ENCODE assay signal across 9 cellular contexts in the genomic region with DNA sequence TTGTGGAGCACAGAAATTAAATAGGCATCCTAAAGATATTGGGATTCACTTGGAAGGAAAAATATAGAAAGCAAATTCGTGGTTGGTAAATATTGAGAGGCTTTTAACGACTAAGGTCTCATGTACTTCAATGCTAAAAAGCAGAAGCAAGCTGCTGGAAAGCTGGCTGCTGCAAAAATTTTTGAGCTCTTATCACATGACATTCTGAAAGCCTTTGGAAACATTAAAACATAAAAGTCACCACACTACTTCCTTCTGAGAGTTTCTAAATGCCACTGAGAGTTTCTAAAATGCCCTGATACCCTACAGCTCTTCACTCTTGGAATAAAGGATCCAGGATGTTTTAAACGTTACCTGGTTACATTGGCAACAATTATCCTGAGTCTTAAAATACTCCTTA. TPM values are rescaled to one million over a fixed set of nuclear protein-coding genes. Genes with fewer than 3 reads are reported as not detected.
DNase-seq lines count a peak whose midpoint lies in the region; ATAC-seq, FAIRE-seq and TF ChIP-seq lines count a peak whose summit lies in the region.
"Had no signal": no experiment of that assay in that cellular context is flagged by ENCODE, and none has a peak within 500 bp of the region (broad histone marks: within the 10 kb centered on the region; RNA-seq: fewer than 3 reads in every experiment).

No MANE protein-coding gene starts in this region.

- TF ChIP-seq POLR2A in GM18505 (IDR thresholded peaks at IDR 0.05; ENCODE audit: borderline replicate concordance, extremely low read depth, insufficient read depth, insufficient read length) = no peak
- no peak for TF ChIP-seq POLR2A in GM12878 (IDR thresholded peaks at IDR 0.05; ENCODE audit: low read depth, low read length)

- POLR2A ChIA-PET in GM12878 (lab: Charles Lee) = interaction anchor here (0.5 kb wide), 1 partner anchor 884 kb away, joined by 3 read pairs; no protein-coding TSS in a partner anchor

- H3K36me3 ChIP-seq in GM12878 (ENCODE audit: control insufficient read depth in 2 of 2, insufficient read depth in 2 of 2, low read length in 1 of 2) (no peaks in the 10 kb centered on the region), MG63 (no peaks in the 10 kb centered on the region)

- H3K9me3 ChIP-seq in GM12878 (replicated peaks; ENCODE audit: control insufficient read depth, insufficient read depth, low read length) (peaks cover 2% of the 10 kb centered on the region; the same call in 1 of the 3 replicates), MG63 (no peaks in the 10 kb centered on the region)

- TF ChIP-seq RAD21 in GM12878 (IDR thresholded peaks at IDR 0.05; ENCODE audit: insufficient read depth, low read depth, low read length) = no peak

- peaks cover 3% of the 10 kb centered on the region; the same call in 1 of the 2 replicates for H3K4me1 ChIP-seq in GM12878 (ENCODE audit: control insufficient read depth, insufficient read depth, low read length)

- peak overlapping the region; percentile 40; the same call in 1 of the 2 replicates for H3K4me2 ChIP-seq in GM12878 (ENCODE audit: control insufficient read depth, insufficient read depth)

- SMC1A ChIA-PET in GM12878 (lab: Charles Lee; ENCODE audit: uncharacterized antibody, unreplicated experiment) = interaction anchor here (0.6 to 1.9 kb wide), 25 partner anchors 8 to 1666 kb away, joined by 3 to 7 read pairs (median 3); a partner anchor contains a TSS

- no peaks in the 10 kb centered on the region for H4K20me1 ChIP-seq in GM12878 (ENCODE audit: control insufficient read depth, insufficient read depth)

- H2AFZ ChIP-seq in GM12878 (ENCODE audit: control insufficient read depth, low read depth, low read length) = peak overlapping the region; percentile 61

- H3K27me3 ChIP-seq in GM12878 (replicated peaks in 1 of 2; ENCODE audit: control insufficient read depth in 2 of 2, insufficient read depth in 2 of 2, low read length in 1 of 2) (no peaks in the 10 kb centered on the region), MG63 (no peaks in the 10 kb centered on the region)

- 13% methylated on average over 3 of the region's 3 CpGs for WGBS in GM12878 (ENCODE audit: insufficient coverage, insufficient replicate concordance, low lambda C conversion rate, missing lambda C conversion rate)

- TF ChIP-seq EP300 in GM12878 (IDR thresholded peaks at IDR 0.05; ENCODE audit: borderline replicate concordance in 1 of 2, control insufficient read depth in 1 of 2, low read depth in 2 of 2, low read length in 2 of 2) = no peak

- TF ChIP-seq CTCF in GM12878 (IDR thresholded peaks at IDR 0.05 in 2 of 3, conservative IDR thresholded peaks at IDR 0.05 in 1 of 3; ENCODE audit: control insufficient read depth in 2 of 3, extremely low read depth in 1 of 3, insufficient read depth in 1 of 3, low read depth in 3 of 3, low read length in 3 of 3) = no peak

- H3K9ac ChIP-seq in GM12878 (ENCODE audit: control insufficient read depth, insufficient read depth, low read length) = no peak overlapping the region

- FAIRE-seq in GM12878 (lab: Jason Lieb, UNC) = no peak

- RAD21 ChIA-PET in GM12878 (lab: Charles Lee; ENCODE audit: unreplicated experiment) = interaction anchor here (0.7 to 1.6 kb wide), 5 partner anchors 14 to 278 kb away, joined by 3 to 8 read pairs (median 5); no protein-coding TSS in a partner anchor

- in situ Hi-C loops in GM12878 (cut with MboI) = no loop called here

- no peak overlapping the region for H3K27ac ChIP-seq in GM12878 (ENCODE audit: control insufficient read depth, insufficient read depth)
- H3K27ac ChIP-seq: SK-N-MC had no signal

- BruUV-seq in GM12878 (replicated peaks; lab: Mats Ljungman, UMichigan) = no TSS peak

- intact Hi-C loops in GM12878 (cut with micrococcal nuclease; ENCODE audit: unreplicated experiment) = no loop called here

- no peaks in the 10 kb centered on the region for H3K79me2 ChIP-seq in GM12878 (ENCODE audit: control insufficient read depth, insufficient read depth, low read length)

- H3K4me3 ChIP-seq in GM12878 (no peak overlapping the region), MG63 (no peak overlapping the region)
- H3K4me3 ChIP-seq: SK-N-MC had no signal

- ATAC-seq in GM18505 (IDR thresholded peaks at IDR 0.05; ENCODE audit: unreplicated experiment) (peak; percentile 90), HG03565 (IDR thresholded peaks at IDR 0.05; ENCODE audit: unreplicated experiment) (peak; percentile 67), GM12878 (peak; percentile 82), HG03097 (IDR thresholded peaks at IDR 0.05; ENCODE audit: low FRiP score, unreplicated experiment) (no peak)

- DNase-seq in GM12878 (ENCODE audit: low read depth, low spot score) (peak; percentile 25), pons (ENCODE audit: low spot score) (peak; percentile 28), MG63 (no peak), occipital lobe (lab: John Stamatoyannopoulos, UW) (no peak), hypothalamus (lab: John Stamatoyannopoulos, UW) (no peak)

- CTCF ChIA-PET in GM12878 (lab: Yijun Ruan, JAX) = interaction anchor here (1.1 kb wide), 1 partner anchor 70 kb away, joined by 6 read pairs; no protein-coding TSS in a partner anchor

TF ChIP-seq in GM12878, 131 proteins besides CTCF, POLR2A, EP300 and RAD21:
- TF ChIP-seq CHD4 (IDR thresholded peaks at IDR 0.05) (no peak), RAD51 (IDR thresholded peaks at IDR 0.05) (peak; percentile 78), IKZF2 (IDR thresholded peaks at IDR 0.05) (0 out of 4 replicates have a peak, but pooled peaks of 1 of the 2 experiments have one; percentile 21), SMARCA5 (IDR thresholded peaks at IDR 0.05) (0 out of 2 replicates have a peak, but pooled peaks have one; percentile 36)

RNA-seq across cellular contexts. Expression of a gene that starts 39.0 kb away (rescaled TPM):
- 1,014 and 1,112 TPM in 2 replicates for total RNA-seq in GM12878 (2013; cell fraction: nucleolus; rRNA removed)
- total RNA-seq in GM12878 (2014; rRNA removed) = 27.3 and 28.9 TPM in 2 replicates
- 40.5 and 45.0 TPM in 2 replicates for total RNA-seq in GM12878 (2014; rRNA removed; fragmentation: Illumina TruSeq; extraction: Trizol)
- 56.4 and 57.6 TPM in 2 replicates for total RNA-seq in GM12878 (2021)
- polyA plus RNA-seq in GM12878 (2011; ENCODE audit: low read depth) = 23.4 TPM
- polyA plus RNA-seq in GM12878 (2011; rRNA removed) = 107 and 119 TPM in 2 replicates
- polyA plus RNA-seq in GM12878 (2011; cell fraction: cytosol; rRNA removed) = 49.4 and 66.2 TPM in 2 replicates
- polyA plus RNA-seq in GM12878 (2011; cell fraction: nucleus; rRNA removed) = 101 and 108 TPM in 2 replicates
- polyA plus RNA-seq in GM12878 (2012) = 36.8 and 37.8 TPM in 2 replicates
- polyA plus RNA-seq in GM12878 (2014; fragmentation: Illumina TruSeq; extraction: Trizol) = 46.3 and 51.7 TPM in 2 replicates
- polyA plus RNA-seq in GM12878 (2014; fragmentation: Nextera tagmentation; extraction: Ambion mirVana) = 10 to 100 TPM; 17.2 to 17.6 TPM
- 30.4 and 30.8 TPM in 2 replicates for polyA plus RNA-seq in GM12878 (2014; rRNA removed)
- polyA plus RNA-seq in GM12878 (2016; fragmentation: Nextera tagmentation; extraction: Ambion mirVana) = 10 to 100 TPM; 43.4 to 47.4 TPM
- 146 and 149 TPM in 2 replicates for polyA minus RNA-seq in GM12878 (2011; rRNA and poly(A)+ RNA removed)
- polyA minus RNA-seq in GM12878 (2011; cell fraction: cytosol; rRNA and poly(A)+ RNA removed) = 29.0 and 34.4 TPM in 2 replicates
- polyA minus RNA-seq in GM12878 (2011; cell fraction: nucleus; rRNA and poly(A)+ RNA removed) = 262 and 381 TPM in 2 replicates
- total RNA-seq in MG63 (2014; rRNA removed; shearing (Covaris generic); ENCODE audit: low replicate concordance) = 2.9 and 14.5 TPM in 2 replicates
- 59.6 TPM for total RNA-seq in occipital lobe

Comparison
In these comparisons a context has a peak if more than half of its experiments do, and no peak if none do; other contexts are left out.
1. DNase-seq: peak in GM12878 (single experiment) and pons (single experiment); none in MG63 (single experiment), occipital lobe (single experiment) and hypothalamus (0 of 51).